ENCODE assay signal across 1 cellular context in the genomic region with DNA sequence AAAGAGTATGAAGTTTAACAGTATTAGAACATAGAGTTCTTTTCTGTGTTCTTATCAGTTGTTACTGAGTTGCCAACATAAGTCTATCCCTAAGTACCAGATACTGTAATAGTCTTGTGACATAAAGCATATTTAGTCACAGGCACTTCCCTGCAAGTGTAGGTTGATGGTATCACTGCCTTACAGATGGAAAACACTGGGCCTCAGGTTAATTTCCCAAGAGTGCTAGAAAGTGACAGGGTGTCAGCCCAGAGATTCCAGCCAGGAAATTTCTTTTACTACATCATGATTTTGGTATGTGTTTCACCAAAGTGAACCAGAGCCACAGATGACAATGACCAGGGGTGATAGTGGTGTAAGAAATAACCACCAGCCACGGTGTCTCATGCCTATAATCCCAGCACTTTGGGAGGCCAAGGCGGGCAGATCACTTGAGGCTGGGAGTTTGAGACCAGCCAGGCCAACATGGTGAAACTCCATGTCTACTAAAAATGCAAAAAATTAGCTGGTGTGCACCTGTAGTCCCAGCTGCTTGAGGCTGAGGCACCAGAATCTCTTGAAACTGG.
TF ChIP-seq lines count a peak whose summit lies in the region.

No MANE protein-coding gene starts in this region.

TF ChIP-seq in GM12878, 131 proteins besides CTCF, POLR2A, EP300 and RAD21:
- TF ChIP-seq POLR2AphosphoS5 (IDR thresholded peaks at IDR 0.05; ENCODE audit: low read length) = 0 out of 2 replicates have a peak, but pooled peaks have one; percentile 44
- no peak for TF ChIP-seq IKZF2 (IDR thresholded peaks at IDR 0.05)
